1 cellular context compared by ENCODE assay signal in the genomic region with DNA sequence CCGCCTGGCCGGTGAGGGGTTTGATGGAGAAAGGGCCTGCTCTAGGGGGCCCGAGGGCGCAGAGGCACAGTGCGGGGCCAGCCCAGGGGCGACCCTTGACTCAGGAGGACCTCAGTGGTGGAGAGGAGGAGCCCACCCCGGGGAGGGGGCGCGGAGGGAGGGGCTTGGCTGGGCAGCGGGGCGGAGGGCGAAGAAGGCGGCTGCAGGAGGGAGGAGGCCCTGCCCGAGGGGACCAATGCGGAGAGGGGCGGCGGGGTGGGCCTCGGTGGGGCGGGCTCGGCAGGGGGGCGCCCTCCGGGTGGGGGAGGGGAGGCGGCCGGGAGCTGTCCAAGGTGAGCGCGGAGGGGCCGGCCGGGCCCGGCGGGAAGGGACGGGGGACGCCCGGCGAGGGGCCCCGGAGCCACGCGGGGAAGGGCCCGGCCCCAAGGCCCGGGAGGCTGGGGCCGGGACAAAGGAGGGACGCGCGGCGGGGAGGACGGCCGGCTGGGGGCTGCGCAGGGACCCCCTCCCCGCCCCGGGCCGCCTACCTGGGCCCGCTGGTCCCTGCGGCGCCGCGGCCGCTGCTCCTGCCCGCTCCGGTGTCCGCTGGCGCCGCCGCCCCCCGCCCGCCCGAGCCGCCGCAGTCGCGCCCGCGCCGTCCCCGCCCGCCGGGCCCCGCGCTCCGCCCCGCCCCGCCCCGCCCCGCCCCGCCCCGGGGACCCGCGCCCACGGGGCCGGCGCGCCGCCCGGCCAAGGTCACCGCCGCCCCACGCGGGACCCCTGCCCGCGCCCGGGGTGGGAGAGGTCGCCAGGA.
TF ChIP-seq lines count a peak whose summit lies in the region.

Gene DIRAS1 (minus strand): TSS at position 596 of the 793 bp plus-strand sequence. CDS start 3,566 bp downstream, outside the sequence.

TF ChIP-seq in SK-N-SH treated with all-trans-retinoic acid at 6 μM for 48 hours, 23 proteins besides CTCF, POLR2A, EP300 and RAD21 (continued from another document):
- TF ChIP-seq ARNTL (CRISPR knock-in tag; IDR thresholded peaks at IDR 0.05; ENCODE audit: borderline replicate concordance, low read depth), result no peak
- TF ChIP-seq ZNF565 (CRISPR knock-in tag; conservative IDR thresholded peaks at IDR 0.05; ENCODE audit: low read depth), result no peak
- TF ChIP-seq ISL1 (CRISPR knock-in tag; IDR thresholded peaks at IDR 0.05), result no peak
- TF ChIP-seq ZC3H10 (CRISPR knock-in tag; IDR thresholded peaks at IDR 0.05), result no peak
- no peak for TF ChIP-seq PPARA (CRISPR knock-in tag; IDR thresholded peaks at IDR 0.05; ENCODE audit: borderline replicate concordance)
- no peak for TF ChIP-seq ZFP3 (CRISPR knock-in tag; IDR thresholded peaks at IDR 0.05)
- no peak for TF ChIP-seq BACH2 (CRISPR knock-in tag; IDR thresholded peaks at IDR 0.05; ENCODE audit: borderline replicate concordance)
- no peak for TF ChIP-seq TCF4 (CRISPR knock-in tag; IDR thresholded peaks at IDR 0.05; ENCODE audit: borderline replicate concordance)
- no peak for TF ChIP-seq CREB5 (CRISPR knock-in tag; IDR thresholded peaks at IDR 0.05; ENCODE audit: low read depth)
- TF ChIP-seq OSR1 (CRISPR knock-in tag; IDR thresholded peaks at IDR 0.05), result no peak
- TF ChIP-seq ZNF70 (CRISPR knock-in tag; IDR thresholded peaks at IDR 0.05), result no peak
